ENCODE assay signal across 8 cellular contexts in genomic region chr4:38354421-38354820, GRCh38.
"Had no signal": no experiment of that assay in that cellular context is flagged by ENCODE, and none has a peak within 500 bp of the region (broad histone marks: within the 10 kb centered on the region; RNA-seq: fewer than 3 reads in every experiment).

No MANE protein-coding gene starts in this region.

- DNase-seq: IMR-90, KBM-7, KG1 had no signal

- H3K9ac ChIP-seq: KMS-11 had no signal

- H3K27ac Mint-ChIP-seq: IgD-negative memory B cell had no signal

- H3K27ac ChIP-seq: HL-60, KMS-11 had no signal

- ATAC-seq: HepG2 had no signal

- H3K4me3 Mint-ChIP-seq: IgD-negative memory B cell had no signal

- H3K4me2 ChIP-seq: KMS-11 had no signal

- FAIRE-seq: HepG2, HTR-8/SVneo had no signal
